In genomic region chr1:61083014-61083798, GRCh38 we compare ENCODE assay signal across 1 cellular context.
TF ChIP-seq lines count a peak whose summit lies in the region.

No MANE protein-coding gene starts in this region.

TF ChIP-seq in K562, 482 proteins besides CTCF, POLR2A, EP300 and RAD21 (continued from another document and continues in another):
- no peak for TF ChIP-seq NFRKB (IDR thresholded peaks at IDR 0.05; ENCODE audit: low read depth)
- TF ChIP-seq ZNF24 (IDR thresholded peaks at IDR 0.05) = no peak
- TF ChIP-seq HCFC1 (IDR thresholded peaks at IDR 0.05; ENCODE audit: low read depth, low read length) = no peak
- no peak for TF ChIP-seq SIX5 (IDR thresholded peaks at IDR 0.05; ENCODE audit: borderline replicate concordance in 1 of 2, insufficient read depth in 1 of 2, low read depth in 1 of 2, low read length in 2 of 2)
- TF ChIP-seq MYNN (IDR thresholded peaks at IDR 0.05) = no peak
- TF ChIP-seq MYNN (CRISPR knock-in tag; IDR thresholded peaks at IDR 0.05) = no peak
- TF ChIP-seq HOXB6 (CRISPR knock-in tag; IDR thresholded peaks at IDR 0.05; ENCODE audit: borderline replicate concordance) = no peak
- TF ChIP-seq ZBTB7A (IDR thresholded peaks at IDR 0.05; ENCODE audit: borderline replicate concordance, control insufficient read depth, low read depth, low read length) = peak; percentile 36
- TF ChIP-seq RUNX1 (IDR thresholded peaks at IDR 0.05; ENCODE audit: low read depth) = no peak
- no peak for TF ChIP-seq SIRT6 (IDR thresholded peaks at IDR 0.05; ENCODE audit: low read depth, low read length)
- no peak for TF ChIP-seq FOXK2 (conservative IDR thresholded peaks at IDR 0.05 in 1 of 2, IDR thresholded peaks at IDR 0.05 in 1 of 2; ENCODE audit: low read depth in 2 of 2)
- TF ChIP-seq U2AF2 (optimal IDR thresholded peaks at IDR 0.05; ENCODE audit: low read depth, low read length) = no peak
- TF ChIP-seq ETV6 (IDR thresholded peaks at IDR 0.05; ENCODE audit: borderline replicate concordance in 1 of 2, low read depth in 2 of 2, low read length in 1 of 2) = no peak
- TF ChIP-seq ETV6 (CRISPR knock-in tag; IDR thresholded peaks at IDR 0.05; ENCODE audit: borderline replicate concordance) = no peak
- no peak for TF ChIP-seq ZNF431 (CRISPR knock-in tag; IDR thresholded peaks at IDR 0.05)
- no peak for TF ChIP-seq SMARCB1 (IDR thresholded peaks at IDR 0.05; ENCODE audit: insufficient read length, low read depth)
- TF ChIP-seq ETV5 (CRISPR knock-in tag; IDR thresholded peaks at IDR 0.05; ENCODE audit: low read depth) = no peak
- TF ChIP-seq GMEB1 (CRISPR knock-in tag; IDR thresholded peaks at IDR 0.05) = no peak
- TF ChIP-seq CTCFL (IDR thresholded peaks at IDR 0.05; ENCODE audit: borderline replicate concordance, insufficient read depth, low read depth, low read length, poor library complexity, severe bottlenecking) = no peak
- no peak for TF ChIP-seq STAG1 (CRISPR knock-in tag; IDR thresholded peaks at IDR 0.05; ENCODE audit: borderline replicate concordance)
- TF ChIP-seq DPF2 (IDR thresholded peaks at IDR 0.05) = no peak
- TF ChIP-seq MCM3 (IDR thresholded peaks at IDR 0.05) = no peak
- no peak for TF ChIP-seq RFX5 (IDR thresholded peaks at IDR 0.05; ENCODE audit: low read depth, low read length)
- no peak for TF ChIP-seq HMGXB4 (CRISPR knock-in tag; IDR thresholded peaks at IDR 0.05)
- TF ChIP-seq GTF3C2 (IDR thresholded peaks at IDR 0.05; ENCODE audit: borderline replicate concordance, extremely low read depth, insufficient read length) = no peak
- no peak for TF ChIP-seq ZNF311 (CRISPR knock-in tag; IDR thresholded peaks at IDR 0.05)
- no peak for TF ChIP-seq SETDB1 (IDR thresholded peaks at IDR 0.05; ENCODE audit: low read length)
- no peak for TF ChIP-seq TCF7L2 (IDR thresholded peaks at IDR 0.05; ENCODE audit: low read depth, low read length)
- no peak for TF ChIP-seq PRPF4 (IDR thresholded peaks at IDR 0.05; ENCODE audit: insufficient read depth, low read depth, low read length, poor library complexity, severe bottlenecking)
- TF ChIP-seq SPI1 (IDR thresholded peaks at IDR 0.05; ENCODE audit: borderline replicate concordance, low read depth, low read length) = no peak
- TF ChIP-seq ZNF217 (CRISPR knock-in tag; IDR thresholded peaks at IDR 0.05) = no peak
- peak in 1 of 2 experiments; percentile 51 for TF ChIP-seq E2F6 (IDR thresholded peaks at IDR 0.05; ENCODE audit: borderline replicate concordance in 1 of 2, extremely low read depth in 1 of 2, insufficient read depth in 1 of 2, insufficient read length in 1 of 2, low read depth in 1 of 2, low read length in 1 of 2, poor library complexity in 1 of 2, severe bottlenecking in 1 of 2)
- no peak for TF ChIP-seq MCM7 (IDR thresholded peaks at IDR 0.05)
- 0 out of 2 replicates have a peak, but pooled peaks have one; percentile 22 for TF ChIP-seq CEBPG (CRISPR knock-in tag; IDR thresholded peaks at IDR 0.05)
- TF ChIP-seq CEBPG (tag; conservative IDR thresholded peaks at IDR 0.05 in 1 of 2, IDR thresholded peaks at IDR 0.05 in 1 of 2) = no peak
- TF ChIP-seq ZNF696 (CRISPR knock-in tag; conservative IDR thresholded peaks at IDR 0.05) = no peak
- TF ChIP-seq FOXK1 (CRISPR knock-in tag; IDR thresholded peaks at IDR 0.05; ENCODE audit: borderline replicate concordance) = no peak
- TF ChIP-seq SIN3A (IDR thresholded peaks at IDR 0.05; ENCODE audit: borderline replicate concordance in 2 of 2, control insufficient read depth in 1 of 2, low read depth in 2 of 2, low read length in 2 of 2) = peak; percentile 43 to 50; a peak in 2 of 4 replicates
- TF ChIP-seq DEAF1 (CRISPR knock-in tag; IDR thresholded peaks at IDR 0.05) = no peak
- no peak for TF ChIP-seq ZNF586 (CRISPR knock-in tag; conservative IDR thresholded peaks at IDR 0.05)
- no peak for TF ChIP-seq ZBTB40 (IDR thresholded peaks at IDR 0.05)
- no peak for TF ChIP-seq ZBTB40 (CRISPR knock-in tag; IDR thresholded peaks at IDR 0.05)
- TF ChIP-seq RB1 (IDR thresholded peaks at IDR 0.05; ENCODE audit: low read depth) = peak; percentile 24; the same call in 1 of the 2 replicates
- no peak for TF ChIP-seq NBN (IDR thresholded peaks at IDR 0.05; ENCODE audit: low read depth)
- TF ChIP-seq CREB1 (IDR thresholded peaks at IDR 0.05) = 0 out of 2 replicates have a peak, but pooled peaks have one; percentile 16
- no peak for TF ChIP-seq CREB1 (CRISPR knock-in tag; IDR thresholded peaks at IDR 0.05)
- TF ChIP-seq RHOXF2B (CRISPR knock-in tag; conservative IDR thresholded peaks at IDR 0.05) = no peak
- no peak for TF ChIP-seq ZNF3 (CRISPR knock-in tag; IDR thresholded peaks at IDR 0.05)
